17 cellular contexts compared by ENCODE assay signal in the genomic region with DNA sequence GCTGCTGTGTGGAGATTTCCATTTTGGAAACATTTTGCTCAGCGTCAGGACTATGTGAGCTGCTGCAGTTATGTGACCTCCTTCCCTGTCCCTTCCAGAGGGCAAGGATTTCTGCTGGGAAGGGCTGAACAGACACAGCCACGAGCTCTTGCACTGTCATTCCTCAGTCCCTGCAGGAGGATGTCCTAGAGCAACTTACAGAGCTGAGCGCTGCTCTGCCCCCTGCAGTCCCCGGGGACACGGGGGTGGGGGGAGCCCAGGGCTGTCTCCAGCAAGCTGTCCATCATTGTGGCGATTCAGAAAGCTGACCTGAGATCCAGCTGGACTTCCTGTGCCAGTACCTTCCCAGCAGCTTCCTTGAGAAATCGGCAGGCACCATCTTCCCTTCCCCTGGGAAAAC. TPM values are rescaled to one million over a fixed set of nuclear protein-coding genes. Genes with fewer than 3 reads are reported as not detected.
DNase-seq lines count a peak whose midpoint lies in the region; ATAC-seq and TF ChIP-seq lines count a peak whose summit lies in the region.
"Had no signal": no experiment of that assay in that cellular context is flagged by ENCODE, and none has a peak within 500 bp of the region (broad histone marks: within the 10 kb centered on the region; RNA-seq: fewer than 3 reads in every experiment).

No MANE protein-coding gene starts in this region.

- no peaks in the 10 kb centered on the region for H3K79me1 ChIP-seq in trophoblast cell (ENCODE audit: low read length)

- peaks cover 0 to 17% (median 0%) of the 10 kb centered on the region in 7 donors for H3K27me3 ChIP-seq in heart right ventricle
- H3K27me3 ChIP-seq in trophoblast cell (ENCODE audit: insufficient read depth, low read length), result no peaks in the 10 kb centered on the region
- H3K27me3 ChIP-seq: MG63, tibial nerve had no signal

- TF ChIP-seq CTCF in heart right ventricle (IDR thresholded peaks at IDR 0.05), result peak in 3 of 9 donors; percentile 6 to 34 (median 24)

- H2BK5ac ChIP-seq in trophoblast cell (ENCODE audit: low read depth, low read length, poor library complexity), result no peak overlapping the region

- TF ChIP-seq POLR2A in erythroblast (IDR thresholded peaks at IDR 0.05; ENCODE audit: low read length), result no peak

- H3K27ac ChIP-seq in heart right ventricle (peak overlapping the region in 1 of 10 donors; percentile 49), trophoblast cell (ENCODE audit: low read depth, low read length) (no peak overlapping the region)
- H3K27ac ChIP-seq: 22Rv1 had no signal

- H3K4me2 ChIP-seq in trophoblast cell (ENCODE audit: low read length), result no peak overlapping the region

- H3K9me3 ChIP-seq in heart right ventricle, result no peaks in the 10 kb centered on the region
- H3K9me3 ChIP-seq in trophoblast cell (ENCODE audit: insufficient read depth, low read depth, low read length), result no peaks in the 10 kb centered on the region
- H3K9me3 ChIP-seq: MG63, tibial nerve had no signal

- H3K18ac ChIP-seq in trophoblast cell (ENCODE audit: low read length), result no peak overlapping the region

- H3K36me3 ChIP-seq in heart right ventricle, result no peaks in the 10 kb centered on the region
- no peaks in the 10 kb centered on the region for H3K36me3 ChIP-seq in trophoblast cell (ENCODE audit: control insufficient read depth in 1 of 2, insufficient read depth in 2 of 2, low read length in 2 of 2)
- H3K36me3 ChIP-seq: MG63, tibial nerve had no signal

- H3K4ac ChIP-seq in trophoblast cell (ENCODE audit: low read depth, low read length), result no peak overlapping the region

- no peak overlapping the region for H2AFZ ChIP-seq in trophoblast cell (ENCODE audit: insufficient read depth, low read length, poor library complexity)

- H4K8ac ChIP-seq in trophoblast cell (ENCODE audit: low read depth, low read length), result no peak overlapping the region

- no peak overlapping the region for H4K91ac ChIP-seq in trophoblast cell (ENCODE audit: low read depth, low read length)

- DNase-seq in DMS 273 (lab: John Stamatoyannopoulos, UW; ENCODE audit: unreplicated experiment) (peak; percentile 10), DMS 273 treated with DMSO at 0.1 percent for 48 hours (lab: John Stamatoyannopoulos, UW) (no peak), heart right ventricle (peak; percentile 24 to 50), trophoblast cell (no peak), erythroblast (lab: John Stamatoyannopoulos, UW) (no peak)
- DNase-seq: activated CD4-positive, alpha-beta memory T cell treated with anti-CD3 and anti-CD28 coated beads, Interleukin-2, amount 10 ng/mL, durations not matched to agents 7 days and 5 days; activated gamma-delta T cell; central memory CD4-positive, alpha-beta T cell; MG63; naive thymus-derived CD8-positive, alpha-beta T cell; NCI-H774; small intestine had no signal

- no peak overlapping the region for H2BK120ac ChIP-seq in trophoblast cell (ENCODE audit: insufficient read depth, low read length, poor library complexity)

- H3K79me2 ChIP-seq in trophoblast cell (ENCODE audit: control insufficient read depth, insufficient read depth, low read length, poor library complexity), result peaks cover 1% of the 10 kb centered on the region

- H3K4me1 ChIP-seq in heart right ventricle (peaks cover 0 to 6% (median 0%) of the 10 kb centered on the region in 9 donors), trophoblast cell (ENCODE audit: control insufficient read depth in 1 of 2, insufficient read depth in 2 of 2, low read length in 2 of 2) (peaks cover 0 to 3% of the 10 kb centered on the region in 2 experiments)

- H3K9ac ChIP-seq in trophoblast cell (ENCODE audit: low read length), result no peak overlapping the region

- H3K23ac ChIP-seq in trophoblast cell (ENCODE audit: low read length), result no peak overlapping the region

- no peak overlapping the region for H2AK5ac ChIP-seq in trophoblast cell (ENCODE audit: low read length)

- ATAC-seq in SK-N-SH treated with all-trans-retinoic acid at 6 μM for 48 hours (peak; percentile 74), heart right ventricle (peak; percentile 58 to 86 (median 76)), HG02588 (IDR thresholded peaks at IDR 0.05; ENCODE audit: unreplicated experiment) (no peak), HG03565 (IDR thresholded peaks at IDR 0.05; ENCODE audit: unreplicated experiment) (no peak)
- ATAC-seq: naive thymus-derived CD8-positive, alpha-beta T cell had no signal

- 5 to 9% methylated on average over 7 of the region's 7 CpGs for WGBS in heart right ventricle, 2 donors
- no CpG with 5 or more reads among the region's 7 CpGs for WGBS in trophoblast cell (ENCODE audit: extremely low coverage, insufficient coverage, insufficient read length)

- intact Hi-C loops in heart right ventricle (cut with DNase I), result no loop called here

- H2BK12ac ChIP-seq in trophoblast cell (ENCODE audit: low read length), result no peak overlapping the region

- H3K4me3 ChIP-seq in heart right ventricle, result no peak overlapping the region
- no peak overlapping the region for H3K4me3 ChIP-seq in trophoblast cell (ENCODE audit: low read depth, low read length)
- H3K4me3 ChIP-seq: MG63, tibial nerve had no signal

- H3K14ac ChIP-seq in trophoblast cell (ENCODE audit: low read length), result no peak overlapping the region

- H4K12ac ChIP-seq in trophoblast cell (ENCODE audit: low read depth, low read length), result peak overlapping the region; percentile 26

TF ChIP-seq in SK-N-SH treated with all-trans-retinoic acid at 6 μM for 48 hours, 23 proteins besides CTCF, POLR2A, EP300 and RAD21:
- TF ChIP-seq ZC3H10 (CRISPR knock-in tag; IDR thresholded peaks at IDR 0.05), result no peak
- no peak for TF ChIP-seq PPARA (CRISPR knock-in tag; IDR thresholded peaks at IDR 0.05; ENCODE audit: borderline replicate concordance)

RNA-seq across cellular contexts. Expression of gene MAP1B, which starts 28.0 kb away (rescaled TPM):
- total RNA-seq in heart right ventricle, result 100 to 1,000 TPM in 5 of 10 donors, 10 to 100 TPM in 5; 61.2 to 154 (median 104) TPM
- polyA plus RNA-seq in heart right ventricle, result 10 to 100 TPM; 13.1 to 36.9 TPM
- 18.6 and 19.9 TPM in 2 replicates for polyA plus RNA-seq in trophoblast cell (2013)
- total RNA-seq: naive thymus-derived CD8-positive, alpha-beta T cell had no signal

Comparison
In these comparisons a context has a peak if more than half of its experiments do, and no peak if none do; other contexts are left out.
1. DNase-seq: peak in DMS 273 (single experiment) and heart right ventricle (2 of 2); none in DMS 273 treated with DMSO at 0.1 percent for 48 hours (single experiment), trophoblast cell (0 of 2) and erythroblast (0 of 2).
2. ATAC-seq: peak in SK-N-SH treated with all-trans-retinoic acid at 6 μM for 48 hours (single experiment) and heart right ventricle (8 of 8); none in HG02588 (single experiment) and HG03565 (single experiment).